In genomic region chr2:211216221-211216620, GRCh38 we compare ENCODE assay signal across 12 cellular contexts.
DNase-seq lines count a peak whose midpoint lies in the region; FAIRE-seq and TF ChIP-seq lines count a peak whose summit lies in the region.
"Had no signal": no experiment of that assay in that cellular context is flagged by ENCODE, and none has a peak within 500 bp of the region (broad histone marks: within the 10 kb centered on the region; RNA-seq: fewer than 3 reads in every experiment).

No MANE protein-coding gene starts in this region.

- no peak overlapping the region for H3K4me3 ChIP-seq in astrocyte (ENCODE audit: insufficient read depth, low read depth, low read length)

- peak; percentile 12 for DNase-seq in DMS53 treated with DMSO at 0.1 percent for 48 hours (lab: John Stamatoyannopoulos, UW; ENCODE audit: unreplicated experiment)
- no peak for DNase-seq in astrocyte (ENCODE audit: low read depth)
- DNase-seq in kidney tubule cell (ENCODE audit: low spot score), result peak; percentile 39
- DNase-seq in AG08395 (ENCODE audit: low spot score), result no peak
- DNase-seq in activated CD8-positive, alpha-beta memory T cell treated with anti-CD3 and anti-CD28 coated beads, Interleukin-2, amount 50 U/mL, for 48 hours, result no peak
- DNase-seq in H4 (ENCODE audit: low spot score), result no peak
- DNase-seq in GM19238 (ENCODE audit: insufficient read length, low spot score), result no peak
- DNase-seq: activated T-cell treated with anti-CD3 and anti-CD28 coated beads for 4 hours, NCI-H510A had no signal

- H3K9me3 ChIP-seq in astrocyte (ENCODE audit: insufficient read depth, low read depth, low read length), result no peaks in the 10 kb centered on the region

- no peaks in the 10 kb centered on the region for H4K20me1 ChIP-seq in astrocyte (ENCODE audit: insufficient read depth, low read length)

- no peaks in the 10 kb centered on the region for H3K27me3 ChIP-seq in astrocyte (ENCODE audit: insufficient read depth, low read length)

- no peaks in the 10 kb centered on the region for H3K36me3 Mint-ChIP-seq in astrocyte (ENCODE audit: low read depth, unreplicated experiment)

- no peak overlapping the region for H3K4me2 ChIP-seq in astrocyte (ENCODE audit: low read length)

- no peak overlapping the region for H3K4me3 Mint-ChIP-seq in astrocyte (ENCODE audit: unreplicated experiment)
- H3K4me3 Mint-ChIP-seq: central memory CD8-positive, alpha-beta T cell had no signal

- no peaks in the 10 kb centered on the region for H3K79me2 ChIP-seq in astrocyte (ENCODE audit: insufficient read depth, low read length)

- H3K36me3 ChIP-seq in astrocyte (ENCODE audit: insufficient read depth, low read length), result no peaks in the 10 kb centered on the region

- H3K27ac Mint-ChIP-seq in astrocyte (ENCODE audit: unreplicated experiment), result no peak overlapping the region

- no peaks in the 10 kb centered on the region for H3K27me3 Mint-ChIP-seq in astrocyte (ENCODE audit: low read depth, unreplicated experiment)
- H3K27me3 Mint-ChIP-seq: central memory CD8-positive, alpha-beta T cell had no signal

- H2AFZ ChIP-seq in astrocyte (ENCODE audit: low read depth, low read length), result no peak overlapping the region

- H3K9ac ChIP-seq in astrocyte (ENCODE audit: low read length), result no peak overlapping the region

- no peaks in the 10 kb centered on the region for H3K4me1 ChIP-seq in astrocyte (ENCODE audit: insufficient read depth, low read length)

- no peak for FAIRE-seq in astrocyte (lab: Jason Lieb, UNC)
- FAIRE-seq: GM12891 had no signal

- H3K27ac ChIP-seq in astrocyte (ENCODE audit: low read depth, low read length), result no peak overlapping the region

- peak; percentile 59; the same call in 1 of the 2 replicates for TF ChIP-seq CTCF in LNCAP (IDR thresholded peaks at IDR 0.05)
- peak; percentile 22 for TF ChIP-seq CTCF in astrocyte (IDR thresholded peaks at IDR 0.05; ENCODE audit: insufficient read depth, low read depth, low read length)

- H3K4me1 Mint-ChIP-seq in astrocyte (ENCODE audit: low read depth, unreplicated experiment), result no peaks in the 10 kb centered on the region
- H3K4me1 Mint-ChIP-seq: central memory CD8-positive, alpha-beta T cell had no signal

- H3K9me3 Mint-ChIP-seq in astrocyte (ENCODE audit: unreplicated experiment), result peaks cover 2% of the 10 kb centered on the region

Comparison
In these comparisons a context has a peak if more than half of its experiments do, and no peak if none do; other contexts are left out.
1. DNase-seq: peak in DMS53 treated with DMSO at 0.1 percent for 48 hours (single experiment) and kidney tubule cell (single experiment); none in astrocyte (single experiment), AG08395 (single experiment), activated CD8-positive, alpha-beta memory T cell treated with anti-CD3 and anti-CD28 coated beads, Interleukin-2, amount 50 U/mL, for 48 hours (single experiment), H4 (single experiment) and GM19238 (single experiment).